Comparison of ENCODE assay signal across 1 cellular context in genomic region chr1:67682659-67683197, GRCh38.
TF ChIP-seq lines count a peak whose summit lies in the region.

No MANE protein-coding gene starts in this region.

TF ChIP-seq in K562, 482 proteins besides CTCF, POLR2A, EP300 and RAD21 (continued from another document and continues in another):
- peak; percentile 28; the same call in 1 of the 2 replicates for TF ChIP-seq MGA (IDR thresholded peaks at IDR 0.05)
- no peak for TF ChIP-seq NR0B1 (IDR thresholded peaks at IDR 0.05; ENCODE audit: partially characterized antibody)
- no peak for TF ChIP-seq ZBTB40 (IDR thresholded peaks at IDR 0.05)
- no peak for TF ChIP-seq ZBTB40 (CRISPR knock-in tag; IDR thresholded peaks at IDR 0.05)
- peak; percentile 54; the same call in 1 of the 2 replicates for TF ChIP-seq MTA1 (IDR thresholded peaks at IDR 0.05; ENCODE audit: borderline replicate concordance)
- no peak for TF ChIP-seq TOE1 (IDR thresholded peaks at IDR 0.05; ENCODE audit: borderline replicate concordance)
- TF ChIP-seq TOE1 (CRISPR knock-in tag; IDR thresholded peaks at IDR 0.05; ENCODE audit: borderline replicate concordance, low read depth), result no peak
- no peak for TF ChIP-seq HDAC6 (IDR thresholded peaks at IDR 0.05; ENCODE audit: low read depth, low read length)
- no peak for TF ChIP-seq RBM22 (IDR thresholded peaks at IDR 0.05; ENCODE audit: low read depth, low read length, poor library complexity, severe bottlenecking)
- TF ChIP-seq ZNF224 (CRISPR knock-in tag; IDR thresholded peaks at IDR 0.05), result no peak
- TF ChIP-seq NR2F6 (CRISPR knock-in tag; IDR thresholded peaks at IDR 0.05), result no peak
- TF ChIP-seq USF2 (CRISPR knock-in tag; IDR thresholded peaks at IDR 0.05), result no peak
- no peak for TF ChIP-seq JUNB (CRISPR knock-in tag; conservative IDR thresholded peaks at IDR 0.05)
- TF ChIP-seq CBX5 (IDR thresholded peaks at IDR 0.05; ENCODE audit: borderline replicate concordance, low read depth), result no peak
- no peak for TF ChIP-seq E2F5 (CRISPR knock-in tag; IDR thresholded peaks at IDR 0.05)
- TF ChIP-seq ZNF695 (CRISPR knock-in tag; IDR thresholded peaks at IDR 0.05), result no peak
- no peak for TF ChIP-seq NR2C1 (IDR thresholded peaks at IDR 0.05)
- no peak for TF ChIP-seq NR2C1 (tag; IDR thresholded peaks at IDR 0.05)
- no peak for TF ChIP-seq ZMIZ1 (IDR thresholded peaks at IDR 0.05; ENCODE audit: low read depth in 2 of 2, low read length in 2 of 2)
- TF ChIP-seq RBM17 (IDR thresholded peaks at IDR 0.05; ENCODE audit: borderline replicate concordance, low read depth, low read length), result no peak
- 0 out of 2 replicates have a peak, but pooled peaks have one; percentile 50 for TF ChIP-seq CREM (IDR thresholded peaks at IDR 0.05; ENCODE audit: low read depth)
- TF ChIP-seq ZBTB8A (IDR thresholded peaks at IDR 0.05; ENCODE audit: partially characterized antibody), result no peak
